ENCODE assay signal across 8 cellular contexts in genomic region chr2:83196225-83196624, GRCh38.
A peak's percentile ranks its signal among the peaks of the same experiment; 100 is the strongest.
DNase-seq lines count a peak whose midpoint lies in the region; ATAC-seq, FAIRE-seq and TF ChIP-seq lines count a peak whose summit lies in the region.

No MANE protein-coding gene starts in this region.

- FAIRE-seq in HepG2 (lab: Jason Lieb, UNC), result peak; percentile 42

- TF ChIP-seq EP300 in HepG2 (IDR thresholded peaks at IDR 0.05; ENCODE audit: low read depth in 2 of 2, low read length in 2 of 2), result no peak
- TF ChIP-seq EP300 in HepG2 (CRISPR knock-in tag; IDR thresholded peaks at IDR 0.05; ENCODE audit: borderline replicate concordance), result no peak

- POLR2A ChIA-PET in HepG2 (lab: Yijun Ruan, JAX), result no interaction called here

- peaks cover 31% of the 10 kb centered on the region for H3K9me3 ChIP-seq in HepG2 (ENCODE audit: low read length)

- in situ Hi-C loops in brain microvascular endothelial cell (cut with HindIII; ENCODE audit: low pct_ligation_motif_present, low sequenced_read_pairs) (no loop called here), HepG2 (cut with HindIII; ENCODE audit: extremely low pct_ligation_motif_present, low pct_unique_long_range_greater_than_20kb) (no loop called here)

- ATAC-seq in HepG2 (peak; percentile 58; the same call in 1 of the 3 replicates), GM21825 (IDR thresholded peaks at IDR 0.05; ENCODE audit: unreplicated experiment) (no peak), HG03565 (IDR thresholded peaks at IDR 0.05; ENCODE audit: unreplicated experiment) (no peak), HG03159 (IDR thresholded peaks at IDR 0.05; ENCODE audit: unreplicated experiment) (no peak)

- H3K27ac ChIP-seq in brain microvascular endothelial cell, result no peak overlapping the region
- no peak overlapping the region for H3K27ac ChIP-seq in HepG2 (ENCODE audit: extremely low read length, insufficient read depth, low read length)

- no peak overlapping the region for H3K9ac ChIP-seq in HepG2 (ENCODE audit: insufficient read depth, low read depth, low read length)

- H3K27ac Mint-ChIP-seq in activated T-helper 2 cell treated with anti-CD3 and anti-CD28 coated beads, Interferon-gamma antibody, Interleukin-2, Interleukin-4, amounts not matched to agents 10 μg/mL and 5 μg/mL and 100 μg/mL, durations not matched to agents 14 hours and 24 hours and 36 hours, result no peak overlapping the region

- H3K4me3 Mint-ChIP-seq in activated T-helper 2 cell treated with anti-CD3 and anti-CD28 coated beads, Interferon-gamma antibody, Interleukin-2, Interleukin-4, amounts not matched to agents 10 μg/mL and 5 μg/mL and 100 μg/mL, durations not matched to agents 14 hours and 24 hours and 36 hours (ENCODE audit: low read depth), result no peak overlapping the region

- BruUV-seq in HepG2 (replicated peaks; lab: Mats Ljungman, UMichigan), result no TSS peak

- H3K9me3 Mint-ChIP-seq in activated T-helper 2 cell treated with anti-CD3 and anti-CD28 coated beads, Interferon-gamma antibody, Interleukin-2, Interleukin-4, amounts not matched to agents 10 μg/mL and 5 μg/mL and 100 μg/mL, durations not matched to agents 14 hours and 24 hours and 36 hours, result no peaks in the 10 kb centered on the region

- no peaks in the 10 kb centered on the region for H3K79me2 ChIP-seq in HepG2 (ENCODE audit: insufficient read depth, low read length)

- WGBS in HepG2 (ENCODE audit: low lambda C conversion rate), result 0% methylated on average over 1 of the region's 1 CpG

- H3K4me2 ChIP-seq in HepG2 (ENCODE audit: low read depth, low read length), result no peak overlapping the region

- TF ChIP-seq CTCF in brain microvascular endothelial cell (IDR thresholded peaks at IDR 0.05; ENCODE audit: low read depth, low read length, missing control alignments) (peak; percentile 50), HepG2 (CRISPR knock-in tag; IDR thresholded peaks at IDR 0.05) (peak; percentile 58)

- TF ChIP-seq POLR2A in HepG2 (IDR thresholded peaks at IDR 0.05; ENCODE audit: insufficient read depth in 1 of 2, low read depth in 2 of 2, low read length in 2 of 2), result no peak

- DNase-seq in DMS53 treated with DMSO at 0.1 percent for 48 hours (lab: John Stamatoyannopoulos, UW; ENCODE audit: unreplicated experiment) (peak; percentile 79), MV-4-11 (lab: John Stamatoyannopoulos, UW) (peak; percentile 11), brain microvascular endothelial cell (peak; percentile 27), HepG2 (ENCODE audit: low spot score) (peak; percentile 12)
- no peak for DNase-seq in activated T-helper 2 cell treated with anti-CD3 and anti-CD28 coated beads, Interferon-gamma antibody, Interleukin-2, Interleukin-4, amounts not matched to agents 10 μg/mL and 5 μg/mL and 100 μg/mL, durations not matched to agents 14 hours and 24 hours and 36 hours (ENCODE audit: low spot score)

- TF ChIP-seq RAD21 in HepG2 (CRISPR knock-in tag; IDR thresholded peaks at IDR 0.05), result no peak

- intact Hi-C loops in HepG2 (cut with micrococcal nuclease; ENCODE audit: unreplicated experiment), result loop anchor here (5.0 kb wide), 3 partner anchors 124 to 854 kb away; no protein-coding TSS in a partner anchor
- intact Hi-C loops in activated T-helper 2 cell treated with anti-CD3 and anti-CD28 coated beads, Interferon-gamma antibody, Interleukin-2, Interleukin-4, amounts not matched to agents 10 μg/mL and 5 μg/mL and 100 μg/mL, durations not matched to agents 14 hours and 24 hours and 36 hours (cut with micrococcal nuclease), result no loop called here

- no peaks in the 10 kb centered on the region for H3K36me3 Mint-ChIP-seq in activated T-helper 2 cell treated with anti-CD3 and anti-CD28 coated beads, Interferon-gamma antibody, Interleukin-2, Interleukin-4, amounts not matched to agents 10 μg/mL and 5 μg/mL and 100 μg/mL, durations not matched to agents 14 hours and 24 hours and 36 hours (ENCODE audit: low read depth)

- CTCF ChIA-PET in HepG2 (lab: Yijun Ruan, JAX; ENCODE audit: low intra/inter-chr PET ratio, low total read pairs), result no interaction called here

- H3K27me3 Mint-ChIP-seq in activated T-helper 2 cell treated with anti-CD3 and anti-CD28 coated beads, Interferon-gamma antibody, Interleukin-2, Interleukin-4, amounts not matched to agents 10 μg/mL and 5 μg/mL and 100 μg/mL, durations not matched to agents 14 hours and 24 hours and 36 hours (ENCODE audit: low read depth), result no peaks in the 10 kb centered on the region

- H2AFZ ChIP-seq in HepG2 (ENCODE audit: low read length), result no peak overlapping the region

- no peaks in the 10 kb centered on the region for H4K20me1 ChIP-seq in HepG2 (ENCODE audit: insufficient read depth, low read length)

- no peaks in the 10 kb centered on the region for H3K4me1 Mint-ChIP-seq in activated T-helper 2 cell treated with anti-CD3 and anti-CD28 coated beads, Interferon-gamma antibody, Interleukin-2, Interleukin-4, amounts not matched to agents 10 μg/mL and 5 μg/mL and 100 μg/mL, durations not matched to agents 14 hours and 24 hours and 36 hours (ENCODE audit: low read depth)

- no peak overlapping the region for H3K4me3 ChIP-seq in brain microvascular endothelial cell (ENCODE audit: low read depth, low read length)
- H3K4me3 ChIP-seq in HepG2 (replicated peaks in 1 of 3; ENCODE audit: insufficient read depth in 1 of 3, low read depth in 2 of 3, low read length in 3 of 3), result no peak overlapping the region

- H3K27me3 ChIP-seq in brain microvascular endothelial cell (replicated peaks), result no peaks in the 10 kb centered on the region
- H3K27me3 ChIP-seq in HepG2 (ENCODE audit: control insufficient read depth in 1 of 2, insufficient read depth in 2 of 2, low read length in 2 of 2), result no peaks in the 10 kb centered on the region

- no peaks in the 10 kb centered on the region for H3K4me1 ChIP-seq in HepG2 (ENCODE audit: insufficient read depth, low read length)

- H3K36me3 ChIP-seq in brain microvascular endothelial cell (replicated peaks) (no peaks in the 10 kb centered on the region), HepG2 (replicated peaks in 1 of 2; ENCODE audit: control insufficient read depth in 1 of 2, insufficient read depth in 2 of 2, low read length in 2 of 2) (no peaks in the 10 kb centered on the region)

TF ChIP-seq in HepG2, 621 proteins besides CTCF, POLR2A, EP300 and RAD21 (continues in another document):
- TF ChIP-seq ARID3A (IDR thresholded peaks at IDR 0.05; ENCODE audit: low read depth, low read length) (peak; percentile 67; the same call in 1 of the 2 replicates), THAP8 (CRISPR knock-in tag; IDR thresholded peaks at IDR 0.05; ENCODE audit: borderline replicate concordance) (no peak), HNRNPUL1 (IDR thresholded peaks at IDR 0.05; ENCODE audit: low read depth, low read length) (no peak), DMAP1 (CRISPR knock-in tag; IDR thresholded peaks at IDR 0.05) (no peak), ZNF432 (CRISPR knock-in tag; IDR thresholded peaks at IDR 0.05; ENCODE audit: borderline replicate concordance) (no peak), ZSCAN12 (CRISPR knock-in tag; IDR thresholded peaks at IDR 0.05) (no peak)
